1 cellular context compared by ENCODE assay signal in the genomic region with DNA sequence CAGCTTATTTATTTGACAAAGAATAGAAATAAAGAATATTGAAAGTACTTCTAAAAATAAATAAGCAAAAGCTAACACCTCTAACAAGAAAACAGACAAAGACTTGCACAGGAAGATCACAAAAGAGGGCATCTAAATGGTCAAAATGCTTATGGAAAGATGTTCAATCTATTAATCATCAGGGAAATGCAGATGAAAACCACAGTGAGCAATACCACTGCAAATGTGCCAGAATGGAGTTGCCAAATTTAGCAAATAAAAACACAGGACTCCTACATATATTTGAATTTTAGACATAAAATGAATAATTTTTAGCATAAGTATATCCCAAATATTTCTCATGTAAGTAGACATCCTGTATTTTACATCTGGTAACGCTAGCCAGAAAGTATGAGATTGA.
TF ChIP-seq lines count a peak whose summit lies in the region.

No MANE protein-coding gene starts in this region.

TF ChIP-seq in HepG2, 621 proteins besides CTCF, POLR2A, EP300 and RAD21:
- TF ChIP-seq ETV5 (CRISPR knock-in tag; IDR thresholded peaks at IDR 0.05; ENCODE audit: borderline replicate concordance) (no peak), ZNF616 (CRISPR knock-in tag; IDR thresholded peaks at IDR 0.05; ENCODE audit: low read depth) (no peak), RORA (CRISPR knock-in tag; IDR thresholded peaks at IDR 0.05) (no peak)
- TF ChIP-seq, protein P1, sequence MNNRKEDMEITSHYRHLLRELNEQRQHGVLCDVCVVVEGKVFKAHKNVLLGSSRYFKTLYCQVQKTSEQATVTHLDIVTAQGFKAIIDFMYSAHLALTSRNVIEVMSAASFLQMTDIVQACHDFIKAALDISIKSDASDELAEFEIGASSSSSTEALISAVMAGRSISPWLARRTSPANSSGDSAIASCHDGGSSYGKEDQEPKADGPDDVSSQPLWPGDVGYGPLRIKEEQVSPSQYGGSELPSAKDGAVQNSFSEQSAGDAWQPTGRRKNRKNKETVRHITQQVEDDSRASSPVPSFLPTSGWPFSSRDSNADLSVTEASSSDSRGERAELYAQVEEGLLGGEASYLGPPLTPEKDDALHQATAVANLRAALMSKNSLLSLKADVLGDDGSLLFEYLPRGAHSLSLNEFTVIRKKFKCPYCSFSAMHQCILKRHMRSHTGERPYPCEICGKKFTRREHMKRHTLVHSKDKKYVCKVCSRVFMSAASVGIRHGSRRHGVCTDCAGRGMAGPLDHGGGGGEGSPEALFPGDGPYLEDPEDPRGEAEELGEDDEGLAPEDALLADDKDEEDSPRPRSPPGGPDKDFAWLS (CRISPR knock-in tag; IDR thresholded peaks at IDR 0.05; ENCODE audit: borderline replicate concordance), result no peak
- TF ChIP-seq, protein P2, sequence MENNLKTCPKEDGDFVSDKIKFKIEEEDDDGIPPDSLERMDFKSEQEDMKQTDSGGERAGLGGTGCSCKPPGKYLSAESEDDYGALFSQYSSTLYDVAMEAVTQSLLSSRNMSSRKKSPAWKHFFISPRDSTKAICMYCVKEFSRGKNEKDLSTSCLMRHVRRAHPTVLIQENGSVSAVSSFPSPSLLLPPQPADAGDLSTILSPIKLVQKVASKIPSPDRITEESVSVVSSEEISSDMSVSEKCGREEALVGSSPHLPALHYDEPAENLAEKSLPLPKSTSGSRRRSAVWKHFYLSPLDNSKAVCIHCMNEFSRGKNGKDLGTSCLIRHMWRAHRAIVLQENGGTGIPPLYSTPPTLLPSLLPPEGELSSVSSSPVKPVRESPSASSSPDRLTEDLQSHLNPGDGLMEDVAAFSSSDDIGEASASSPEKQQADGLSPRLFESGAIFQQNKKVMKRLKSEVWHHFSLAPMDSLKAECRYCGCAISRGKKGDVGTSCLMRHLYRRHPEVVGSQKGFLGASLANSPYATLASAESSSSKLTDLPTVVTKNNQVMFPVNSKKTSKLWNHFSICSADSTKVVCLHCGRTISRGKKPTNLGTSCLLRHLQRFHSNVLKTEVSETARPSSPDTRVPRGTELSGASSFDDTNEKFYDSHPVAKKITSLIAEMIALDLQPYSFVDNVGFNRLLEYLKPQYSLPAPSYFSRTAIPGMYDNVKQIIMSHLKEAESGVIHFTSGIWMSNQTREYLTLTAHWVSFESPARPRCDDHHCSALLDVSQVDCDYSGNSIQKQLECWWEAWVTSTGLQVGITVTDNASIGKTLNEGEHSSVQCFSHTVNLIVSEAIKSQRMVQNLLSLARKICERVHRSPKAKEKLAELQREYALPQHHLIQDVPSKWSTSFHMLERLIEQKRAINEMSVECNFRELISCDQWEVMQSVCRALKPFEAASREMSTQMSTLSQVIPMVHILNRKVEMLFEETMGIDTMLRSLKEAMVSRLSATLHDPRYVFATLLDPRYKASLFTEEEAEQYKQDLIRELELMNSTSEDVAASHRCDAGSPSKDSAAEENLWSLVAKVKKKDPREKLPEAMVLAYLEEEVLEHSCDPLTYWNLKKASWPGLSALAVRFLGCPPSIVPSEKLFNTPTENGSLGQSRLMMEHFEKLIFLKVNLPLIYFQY (CRISPR knock-in tag; IDR thresholded peaks at IDR 0.05; ENCODE audit: borderline replicate concordance), result no peak
